ENCODE assay signal across 1 cellular context in genomic region chr4:74623041-74623440, GRCh38.
TF ChIP-seq lines count a peak whose summit lies in the region.

No MANE protein-coding gene starts in this region.

TF ChIP-seq in endothelial cell of umbilical vein, 7 proteins besides CTCF, POLR2A, EP300 and RAD21 (continued from another document):
- TF ChIP-seq MAX (IDR thresholded peaks at IDR 0.05; ENCODE audit: insufficient read depth, insufficient read length), result no peak
- no peak for TF ChIP-seq JUN (IDR thresholded peaks at IDR 0.05; ENCODE audit: borderline replicate concordance, insufficient read depth, insufficient read length, low read depth)
- no peak for TF ChIP-seq POLR2AphosphoS5 (IDR thresholded peaks at IDR 0.05; ENCODE audit: insufficient read depth, low read depth, low read length)
- no peak for TF ChIP-seq FOS (IDR thresholded peaks at IDR 0.05; ENCODE audit: borderline replicate concordance, insufficient read depth, low read length)
- TF ChIP-seq GATA2 (IDR thresholded peaks at IDR 0.05; ENCODE audit: insufficient read depth, insufficient read length, low read depth, low read length), result no peak
- no peak for TF ChIP-seq MYC (IDR thresholded peaks at IDR 0.05; ENCODE audit: low read depth, low read length)
